29 cellular contexts compared by ENCODE assay signal in the genomic region with DNA sequence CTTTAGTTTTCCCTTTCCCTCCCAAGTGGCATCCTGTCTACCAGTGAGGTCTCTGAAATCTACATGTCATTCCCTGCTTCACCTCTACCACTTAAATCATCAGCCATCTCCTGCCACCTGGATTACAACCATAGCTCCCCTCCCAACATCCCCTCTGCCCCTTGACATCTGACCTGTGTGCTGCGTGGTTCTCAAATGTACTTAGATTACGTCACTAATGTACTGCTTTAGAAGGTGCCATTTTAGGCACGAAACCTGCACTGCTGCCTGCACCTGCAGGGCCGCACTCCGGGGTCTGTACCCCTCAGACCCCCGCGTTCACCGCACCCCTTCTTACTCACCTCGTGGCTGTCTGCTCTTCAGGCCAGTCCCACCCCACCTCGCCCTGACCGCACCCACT.
"Had no signal": no experiment of that assay in that cellular context is flagged by ENCODE, and none has a peak within 500 bp of the region (broad histone marks: within the 10 kb centered on the region; RNA-seq: fewer than 3 reads in every experiment).

No MANE protein-coding gene starts in this region.

- H3K27ac ChIP-seq: stomach, suprapubic skin, testis, thoracic aorta, thyroid gland, tibial artery, tibial nerve, transverse colon, upper lobe of left lung, upper lobe of right lung, uterus, vagina had no signal

- FAIRE-seq: urothelium cell line had no signal

- H3K36me3 ChIP-seq: stomach, suprapubic skin, thoracic aorta, thyroid gland, tibial artery, tibial nerve, transverse colon, upper lobe of left lung, upper lobe of right lung, uterus, vagina had no signal

- H3K4me1 ChIP-seq: stomach, suprapubic skin, testis, thyroid gland, tibial artery, tibial nerve, transverse colon, upper lobe of left lung, upper lobe of right lung, uterus, vagina had no signal

- H3K27me3 Mint-ChIP-seq: stimulated activated memory B cell treated with anti-CD40 and anti-IgM and Interleukin-4, amounts not matched to agents 10 μg/mL and 1 μg/mL and 100 μg/mL, for 72 hours; stimulated activated naive CD8-positive, alpha-beta T cell treated with anti-CD3 and anti-CD28 coated beads, Interleukin-15, Interleukin-2, amounts not matched to agents 100 ng/mL and 50 ng/mL, for 24 hours had no signal

- H3K9me3 ChIP-seq: stomach, suprapubic skin, testis, thoracic aorta, thyroid gland, tibial artery, tibial nerve, transverse colon, upper lobe of left lung, upper lobe of right lung, uterus, vagina had no signal

- H3K4me3 Mint-ChIP-seq: stimulated activated effector memory CD8-positive, alpha-beta T cell treated with anti-CD3 and anti-CD28 coated beads, Interleukin-12 subunit alpha, Interleukin-12 subunit beta, amount 100 ng/mL, for 72 hours; stimulated activated memory B cell treated with anti-CD40 and anti-IgM and Interleukin-4, amounts not matched to agents 10 μg/mL and 1 μg/mL and 100 μg/mL, for 72 hours; stimulated activated naive B cell treated with anti-CD40 and anti-IgM and Interleukin-4, amounts not matched to agents 10 μg/mL and 1 μg/mL and 100 μg/mL, for 72 hours; stimulated activated naive CD8-positive, alpha-beta T cell treated with anti-CD3 and anti-CD28 coated beads, Interleukin-15, amount 100 ng/mL, for 72 hours; stimulated activated naive CD8-positive, alpha-beta T cell treated with anti-CD3 and anti-CD28 coated beads, Interleukin-15, Interleukin-2, amounts not matched to agents 100 ng/mL and 50 ng/mL, for 24 hours; type B pancreatic cell had no signal

- H3K9me3 Mint-ChIP-seq: stimulated activated effector memory CD8-positive, alpha-beta T cell treated with anti-CD3 and anti-CD28 coated beads, Interleukin-12 subunit alpha, Interleukin-12 subunit beta, amount 100 ng/mL, for 72 hours; stimulated activated memory B cell treated with anti-CD40 and anti-IgM and Interleukin-4, amounts not matched to agents 10 μg/mL and 1 μg/mL and 100 μg/mL, for 72 hours; stimulated activated naive B cell treated with anti-CD40 and anti-IgM and Interleukin-4, amounts not matched to agents 10 μg/mL and 1 μg/mL and 100 μg/mL, for 72 hours; stimulated activated naive CD8-positive, alpha-beta T cell treated with anti-CD3 and anti-CD28 coated beads, Interleukin-15, amount 100 ng/mL, for 72 hours; stimulated activated naive CD8-positive, alpha-beta T cell treated with anti-CD3 and anti-CD28 coated beads, Interleukin-15, Interleukin-2, amounts not matched to agents 100 ng/mL and 50 ng/mL, for 24 hours; type B pancreatic cell had no signal

- H3K4me3 ChIP-seq: stomach, suprapubic skin, testis, thoracic aorta, thyroid gland, tibial artery, tibial nerve, transverse colon, upper lobe of left lung, upper lobe of right lung, uterus, vagina had no signal

- H3K36me3 Mint-ChIP-seq: stimulated activated effector memory CD8-positive, alpha-beta T cell treated with anti-CD3 and anti-CD28 coated beads, Interleukin-12 subunit alpha, Interleukin-12 subunit beta, amount 100 ng/mL, for 72 hours; stimulated activated memory B cell treated with anti-CD40 and anti-IgM and Interleukin-4, amounts not matched to agents 10 μg/mL and 1 μg/mL and 100 μg/mL, for 72 hours; stimulated activated naive B cell treated with anti-CD40 and anti-IgM and Interleukin-4, amounts not matched to agents 10 μg/mL and 1 μg/mL and 100 μg/mL, for 72 hours; type B pancreatic cell had no signal

- H3K27me3 ChIP-seq: testis, thyroid gland, tibial nerve, transverse colon, upper lobe of left lung, upper lobe of right lung, uterus, vagina had no signal

- H3K27ac Mint-ChIP-seq: stimulated activated effector memory CD8-positive, alpha-beta T cell treated with anti-CD3 and anti-CD28 coated beads, Interleukin-12 subunit alpha, Interleukin-12 subunit beta, amount 100 ng/mL, for 72 hours; stimulated activated memory B cell treated with anti-CD40 and anti-IgM and Interleukin-4, amounts not matched to agents 10 μg/mL and 1 μg/mL and 100 μg/mL, for 72 hours; stimulated activated naive B cell treated with anti-CD40 and anti-IgM and Interleukin-4, amounts not matched to agents 10 μg/mL and 1 μg/mL and 100 μg/mL, for 72 hours; stimulated activated naive CD8-positive, alpha-beta T cell treated with anti-CD3 and anti-CD28 coated beads, Interleukin-15, amount 100 ng/mL, for 72 hours; stimulated activated naive CD8-positive, alpha-beta T cell treated with anti-CD3 and anti-CD28 coated beads, Interleukin-15, Interleukin-2, amounts not matched to agents 100 ng/mL and 50 ng/mL, for 24 hours; type B pancreatic cell had no signal

- DNase-seq: stimulated activated CD4-positive, alpha-beta T cell treated with anti-CD3 and anti-CD28 coated beads, Interleukin-2, amount 100 ng/mL, for 48 hours; stimulated activated CD4-positive, alpha-beta T cell treated with anti-CD3 and anti-CD28 coated beads, Interleukin-4, amount 100 ng/mL, for 1 hour; stimulated activated CD4-positive, alpha-beta T cell treated with anti-CD3 and anti-CD28 coated beads, Interleukin-4, amount 100 ng/mL, for 24 hours; stimulated activated CD4-positive, alpha-beta T cell treated with anti-CD3 and anti-CD28 coated beads, Interleukin-4, amount 100 ng/mL, for 4 hours; stimulated activated CD8-positive, alpha-beta memory T cell treated with anti-CD3 and anti-CD28 coated beads, Interleukin-4, amount 100 ng/mL, for 48 hours; stimulated activated naive B cell treated with anti-CD40 and anti-IgM and Interleukin-4, amounts not matched to agents 10 μg/mL and 1 μg/mL and 100 μg/mL, for 72 hours; stimulated activated naive CD4-positive, alpha-beta T cell; stimulated activated naive CD4-positive, alpha-beta T cell treated with Interleukin-2 at 50 U/mL for 16 hours; stimulated activated naive CD8-positive, alpha-beta T cell treated with anti-CD3 and anti-CD28 coated beads, Interleukin-15, amount 100 ng/mL, for 72 hours; stimulated activated naive CD8-positive, alpha-beta T cell treated with anti-CD3 and anti-CD28 coated beads, Interleukin-15, Interleukin-2, amounts not matched to agents 100 U/mL and 50 U/mL, for 24 hours; stomach; substantia nigra; testis; thyroid gland; tibial artery; transverse colon; trophoblast cell; upper lobe of right lung; uterus had no signal

- ATAC-seq: stimulated activated effector memory CD8-positive, alpha-beta T cell treated with anti-CD3 and anti-CD28 coated beads, Interleukin-12 subunit alpha, Interleukin-12 subunit beta, amount 100 ng/mL, for 72 hours; stimulated activated memory B cell treated with anti-CD40 and anti-IgM and Interleukin-4, amounts not matched to agents 10 μg/mL and 1 μg/mL and 100 μg/mL, for 72 hours; stimulated activated naive B cell treated with anti-CD40 and anti-IgM and Interleukin-4, amounts not matched to agents 10 μg/mL and 1 μg/mL and 100 μg/mL, for 72 hours; stimulated activated naive CD8-positive, alpha-beta T cell treated with anti-CD3 and anti-CD28 coated beads, Interleukin-15, amount 100 ng/mL, for 72 hours; stimulated activated naive CD8-positive, alpha-beta T cell treated with anti-CD3 and anti-CD28 coated beads, Interleukin-15, Interleukin-2, amounts not matched to agents 100 U/mL and 50 U/mL, for 24 hours; upper lobe of right lung had no signal

- H3K4me1 Mint-ChIP-seq: stimulated activated effector memory CD8-positive, alpha-beta T cell treated with anti-CD3 and anti-CD28 coated beads, Interleukin-12 subunit alpha, Interleukin-12 subunit beta, amount 100 ng/mL, for 72 hours; stimulated activated memory B cell treated with anti-CD40 and anti-IgM and Interleukin-4, amounts not matched to agents 10 μg/mL and 1 μg/mL and 100 μg/mL, for 72 hours; stimulated activated naive B cell treated with anti-CD40 and anti-IgM and Interleukin-4, amounts not matched to agents 10 μg/mL and 1 μg/mL and 100 μg/mL, for 72 hours; stimulated activated naive CD8-positive, alpha-beta T cell treated with anti-CD3 and anti-CD28 coated beads, Interleukin-15, amount 100 ng/mL, for 72 hours had no signal
